29 cellular contexts compared by ENCODE assay signal in the genomic region with DNA sequence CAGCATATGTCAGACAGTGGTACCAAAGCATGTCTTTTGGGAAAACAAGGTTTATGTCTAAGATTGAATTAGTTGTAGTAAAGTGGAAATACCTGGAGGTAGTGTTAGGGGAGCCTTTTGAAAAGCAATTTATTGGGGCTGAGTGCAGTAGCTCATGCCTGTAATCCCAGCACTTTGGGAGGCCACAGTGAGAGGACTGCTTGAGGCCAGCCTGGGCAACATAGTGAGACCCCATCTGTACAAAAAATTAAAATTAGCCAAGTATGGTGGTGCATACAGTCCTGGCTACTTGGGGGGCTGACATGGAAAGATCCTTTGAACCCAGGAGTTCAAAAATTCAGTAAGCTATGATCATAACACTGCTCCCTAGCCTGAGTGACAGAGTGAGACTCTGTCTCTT. TPM values are rescaled to one million over a fixed set of nuclear protein-coding genes. Genes with fewer than 3 reads are reported as not detected.
"Had no signal": no experiment of that assay in that cellular context is flagged by ENCODE, and none has a peak within 500 bp of the region (broad histone marks: within the 10 kb centered on the region; RNA-seq: fewer than 3 reads in every experiment).

No MANE protein-coding gene starts in this region.

- H3K9me3 Mint-ChIP-seq: activated B cell treated with CpG ODN at 0.5 μM for 24 hours; activated naive CD4-positive, alpha-beta T cell treated with anti-CD3 and anti-CD28 coated beads, Interleukin-2, amount 10 ng/mL, durations not matched to agents 7 days and 5 days; activated naive CD8-positive, alpha-beta T cell treated with anti-CD3 and anti-CD28 coated beads, Interleukin-2, amount 50 U/mL, for 24 hours; activated T-helper 1 cell treated with anti-CD3 and anti-CD28 coated beads, Interleukin-12 subunit alpha, Interleukin-12 subunit beta, Interleukin-2, Interleukin-4 antibody, amounts not matched to agents 30 ng/mL and 10 ng/mL and 1 ng/mL, durations not matched to agents 14 hours and 24 hours and 36 hours; central memory CD8-positive, alpha-beta T cell; dendritic cell treated with granulocyte-macrophage colony-stimulating factor and Interleukin-4, amounts not matched to agents 40 ng/mL and 50 ng/mL, for 4 days; endodermal cell; mesothelial cell of epicardium; stimulated activated naive B cell treated with anti-CD40 and anti-IgM and Interleukin-4, amounts not matched to agents 10 μg/mL and 1 μg/mL and 100 μg/mL, for 72 hours had no signal

- H2AFZ ChIP-seq: hepatocyte had no signal

- H3K27me3 ChIP-seq: gastrocnemius medialis, hepatocyte, ovary, stomach, tibial nerve had no signal

- H3K4me3 ChIP-seq: gastrocnemius medialis, hepatocyte, ovary, stomach, tibial nerve had no signal

- H3K4me3 Mint-ChIP-seq: activated B cell treated with CpG ODN at 0.5 μM for 24 hours; activated naive CD4-positive, alpha-beta T cell treated with anti-CD3 and anti-CD28 coated beads, Interleukin-2, amount 10 ng/mL, durations not matched to agents 7 days and 5 days; central memory CD8-positive, alpha-beta T cell; dendritic cell treated with granulocyte-macrophage colony-stimulating factor and Interleukin-4, amounts not matched to agents 40 ng/mL and 50 ng/mL, for 4 days; endodermal cell; mesothelial cell of epicardium; naive thymus-derived CD4-positive, alpha-beta T cell; stimulated activated naive B cell treated with anti-CD40 and anti-IgM and Interleukin-4, amounts not matched to agents 10 μg/mL and 1 μg/mL and 100 μg/mL, for 72 hours had no signal

- H3K4me1 Mint-ChIP-seq: endodermal cell had no signal

- H3K27ac Mint-ChIP-seq: activated B cell treated with CpG ODN at 0.5 μM for 24 hours; activated naive CD4-positive, alpha-beta T cell treated with anti-CD3 and anti-CD28 coated beads, Interleukin-2, amount 10 ng/mL, durations not matched to agents 7 days and 5 days; dendritic cell treated with granulocyte-macrophage colony-stimulating factor and Interleukin-4, amounts not matched to agents 40 ng/mL and 50 ng/mL, for 4 days; endodermal cell; mesothelial cell of epicardium; stimulated activated naive B cell treated with anti-CD40 and anti-IgM and Interleukin-4, amounts not matched to agents 10 μg/mL and 1 μg/mL and 100 μg/mL, for 72 hours had no signal

- H3K27me3 Mint-ChIP-seq: activated B cell treated with CpG ODN at 0.5 μM for 24 hours; activated naive CD4-positive, alpha-beta T cell treated with anti-CD3 and anti-CD28 coated beads, Interleukin-2, amount 10 ng/mL, durations not matched to agents 7 days and 5 days; activated naive CD8-positive, alpha-beta T cell treated with anti-CD3 and anti-CD28 coated beads, Interleukin-2, amount 50 U/mL, for 24 hours; central memory CD8-positive, alpha-beta T cell; dendritic cell treated with granulocyte-macrophage colony-stimulating factor and Interleukin-4, amounts not matched to agents 40 ng/mL and 50 ng/mL, for 4 days; naive thymus-derived CD4-positive, alpha-beta T cell; progenitor cell of endocrine pancreas; stimulated activated naive B cell treated with anti-CD40 and anti-IgM and Interleukin-4, amounts not matched to agents 10 μg/mL and 1 μg/mL and 100 μg/mL, for 72 hours had no signal

- H3K9me3 ChIP-seq: gastrocnemius medialis, ovary, stomach, tibial nerve had no signal

- H3K4me2 ChIP-seq: hepatocyte had no signal

- DNase-seq: activated B cell treated with CpG ODN at 0.5 μM for 24 hours; activated gamma-delta T cell; activated naive CD4-positive, alpha-beta T cell treated with anti-CD3 and anti-CD28 coated beads, Interleukin-2, amount 10 ng/mL, durations not matched to agents 7 days and 5 days; activated naive CD8-positive, alpha-beta T cell treated with anti-CD3 and anti-CD28 coated beads, Interleukin-2, amount 50 U/mL, for 24 hours; activated T-cell treated with anti-CD3 and anti-CD28 coated beads for 4 hours; amygdala; endodermal cell; gastrocnemius medialis; islet precursor cell; left cardiac atrium; mammary epithelial cell; naive thymus-derived CD4-positive, alpha-beta T cell; ovary; stimulated activated naive B cell treated with anti-CD40 and anti-IgM and Interleukin-4, amounts not matched to agents 10 μg/mL and 1 μg/mL and 100 μg/mL, for 72 hours; stomach; T-helper 2 cell had no signal

- H3K36me3 ChIP-seq: ovary had no signal

- H3K27ac ChIP-seq: hepatocyte, ovary, tibial nerve had no signal

RNA-seq across cellular contexts. Expression of gene TMCO2, which starts 17.6 kb away (rescaled TPM):
- total RNA-seq: activated B cell treated with CpG ODN at 0.5 μM for 24 hours; activated T-helper 1 cell treated with anti-CD3 and anti-CD28 coated beads, Interleukin-12 subunit alpha, Interleukin-12 subunit beta, Interleukin-2, Interleukin-4 antibody, amounts not matched to agents 30 ng/mL and 10 ng/mL and 1 ng/mL, durations not matched to agents 14 hours and 24 hours and 36 hours; bronchial epithelial cell; endodermal cell; epithelial cell of proximal tubule; gastrocnemius medialis; hepatocyte; left cardiac atrium; liver; mammary epithelial cell; mesothelial cell of epicardium; naive thymus-derived CD4-positive, alpha-beta T cell; ovary; progenitor cell of endocrine pancreas; renal cortical epithelial cell; stomach; tibial nerve; ureter had no signal
- polyA plus RNA-seq: liver; mammary epithelial cell; naive thymus-derived CD4-positive, alpha-beta T cell; neural cell; ovary; stomach had no signal
